Comparison of ENCODE assay signal across 1 cellular context in genomic region chr14:21168055-21168454, GRCh38.
TF ChIP-seq lines count a peak whose summit lies in the region.

No MANE protein-coding gene starts in this region.

TF ChIP-seq in GM12878, 131 proteins besides CTCF, POLR2A, EP300 and RAD21:
- TF ChIP-seq NKRF (conservative IDR thresholded peaks at IDR 0.05) (no peak), BCL3 (IDR thresholded peaks at IDR 0.05; ENCODE audit: borderline replicate concordance, insufficient read depth, low read depth, low read length, poor library complexity, severe bottlenecking) (no peak), BRCA1 (IDR thresholded peaks at IDR 0.05; ENCODE audit: low read depth, low read length) (no peak), SP1 (IDR thresholded peaks at IDR 0.05; ENCODE audit: low read depth, low read length) (no peak), MEF2A (IDR thresholded peaks at IDR 0.05; ENCODE audit: insufficient read depth, low read depth, low read length) (no peak), RUNX3 (IDR thresholded peaks at IDR 0.05; ENCODE audit: low read length) (no peak), MAX (IDR thresholded peaks at IDR 0.05; ENCODE audit: low read depth, low read length) (no peak), KAT2A (conservative IDR thresholded peaks at IDR 0.05; ENCODE audit: control insufficient read depth, low read depth, low read length) (no peak), IRF4 (IDR thresholded peaks at IDR 0.05; ENCODE audit: low read depth, low read length) (no peak), FOS (IDR thresholded peaks at IDR 0.05; ENCODE audit: borderline replicate concordance, extremely low read depth, insufficient read length) (no peak), MTA2 (IDR thresholded peaks at IDR 0.05; ENCODE audit: low read depth) (no peak), ETV6 (conservative IDR thresholded peaks at IDR 0.05 in 1 of 2, IDR thresholded peaks at IDR 0.05 in 1 of 2; ENCODE audit: borderline replicate concordance in 1 of 2, low read depth in 1 of 2) (no peak), ZBTB40 (IDR thresholded peaks at IDR 0.05; ENCODE audit: borderline replicate concordance) (no peak), RBBP5 (conservative IDR thresholded peaks at IDR 0.05) (no peak), RCOR1 (conservative IDR thresholded peaks at IDR 0.05; ENCODE audit: low read depth, low read length) (no peak)
TF ChIP-seq in GM12878: peak in this region for 0.
